21 cellular contexts compared by ENCODE assay signal in genomic region chr5:33091571-33092363, GRCh38.
DNase-seq lines count a peak whose midpoint lies in the region; ATAC-seq and TF ChIP-seq lines count a peak whose summit lies in the region.
"Had no signal": no experiment of that assay in that cellular context is flagged by ENCODE, and none has a peak within 500 bp of the region (broad histone marks: within the 10 kb centered on the region; RNA-seq: fewer than 3 reads in every experiment).

No MANE protein-coding gene starts in this region.

- no peak overlapping the region for H3K9ac ChIP-seq in neuronal stem cell (ENCODE audit: low read depth, low read length, poor library complexity)
- H3K9ac ChIP-seq: BLaER1 had no signal

- no peak overlapping the region for H3K14ac ChIP-seq in neuronal stem cell (ENCODE audit: low read length)

- no peaks in the 10 kb centered on the region for H4K20me1 ChIP-seq in osteoblast (ENCODE audit: insufficient read depth, low read length)
- H4K20me1 ChIP-seq: BLaER1 had no signal

- H3K9me3 ChIP-seq in osteoblast (ENCODE audit: low read depth, low read length): no peaks in the 10 kb centered on the region
- H3K9me3 ChIP-seq in tibial nerve: no peaks in the 10 kb centered on the region
- no peaks in the 10 kb centered on the region for H3K9me3 ChIP-seq in neuronal stem cell (replicated peaks in 1 of 2; ENCODE audit: control insufficient read depth in 2 of 2, insufficient read depth in 1 of 2, low read depth in 1 of 2, low read length in 2 of 2)
- H3K9me3 ChIP-seq: BLaER1, HAP-1, tibial artery had no signal

- no peak overlapping the region for H2AK5ac ChIP-seq in neuronal stem cell (ENCODE audit: low read depth, low read length)

- no peak overlapping the region for H2AFZ ChIP-seq in osteoblast (ENCODE audit: low read length)
- no peak overlapping the region for H2AFZ ChIP-seq in neuronal stem cell (ENCODE audit: low read length)

- H3K4ac ChIP-seq in neuronal stem cell (ENCODE audit: low read length): no peak overlapping the region

- H2BK120ac ChIP-seq in neuronal stem cell (ENCODE audit: low read depth, low read length): no peak overlapping the region

- peak overlapping the region; percentile 72 for H3K27ac ChIP-seq in osteoblast (ENCODE audit: low read depth, low read length)
- H3K27ac ChIP-seq in tibial nerve: no peak overlapping the region
- no peak overlapping the region for H3K27ac ChIP-seq in neuronal stem cell (replicated peaks; ENCODE audit: low read length)
- H3K27ac ChIP-seq: BLaER1, epithelial cell of prostate, tibial artery had no signal

- no peak overlapping the region for H2BK15ac ChIP-seq in neuronal stem cell (ENCODE audit: low read length)

- no peaks in the 10 kb centered on the region for H3K36me3 ChIP-seq in BJ (ENCODE audit: control insufficient read depth, insufficient read depth, low read length)
- H3K36me3 ChIP-seq in osteoblast (ENCODE audit: insufficient read depth, low read length): no peaks in the 10 kb centered on the region
- no peaks in the 10 kb centered on the region for H3K36me3 ChIP-seq in tibial nerve
- H3K36me3 ChIP-seq in neuronal stem cell (replicated peaks in 1 of 2; ENCODE audit: control insufficient read depth in 2 of 2, insufficient read depth in 2 of 2, low read length in 2 of 2): no peaks in the 10 kb centered on the region
- H3K36me3 ChIP-seq: BLaER1, HAP-1, tibial artery had no signal

- H3K79me1 ChIP-seq in neuronal stem cell (ENCODE audit: low read depth, low read length): no peaks in the 10 kb centered on the region

- H4K8ac ChIP-seq in neuronal stem cell (ENCODE audit: low read depth, low read length): no peak overlapping the region

- ATAC-seq in HG03520 (IDR thresholded peaks at IDR 0.05; ENCODE audit: unreplicated experiment) (no peak), HG02970 (IDR thresholded peaks at IDR 0.05; ENCODE audit: low FRiP score, unreplicated experiment) (no peak)

- CTCF ChIA-PET in BJ (lab: Yijun Ruan, JAX): interaction anchor here (1.1 kb wide), 1 partner anchor 20 kb away, joined by 3 read pairs; no protein-coding TSS in a partner anchor

- H3K18ac ChIP-seq in neuronal stem cell (ENCODE audit: low read length): no peak overlapping the region

- DNase-seq in BJ (ENCODE audit: low read depth) (peak; percentile 93), RPMI7951 (ENCODE audit: low read depth) (peak; percentile 56), epithelial cell of proximal tubule (ENCODE audit: low read depth) (peak; percentile 49), osteoblast (ENCODE audit: insufficient read length, low spot score, missing footprints) (no peak), tibial nerve (ENCODE audit: low spot score in 2 of 2) (no peak), neuronal stem cell (ENCODE audit: low spot score) (no peak)
- DNase-seq: activated CD4-positive, alpha-beta T cell treated with anti-CD3 and anti-CD28 coated beads for 48 hours; activated naive CD8-positive, alpha-beta T cell treated with anti-CD3 and anti-CD28 coated beads, Interleukin-2, amount 10 ng/mL, durations not matched to agents 7 days and 5 days; activated T-cell treated with anti-CD3 and anti-CD28 coated beads for 4 hours; DMS153; KBM-7; NCI-H1417 treated with DMSO at 0.1 percent for 48 hours; nephron progenitor cell; SHP77; stimulated activated CD4-positive, alpha-beta T cell treated with anti-CD3 and anti-CD28 coated beads, Interleukin-4, amount 100 ng/mL, for 1 hour; tibial artery had no signal

- H2BK12ac ChIP-seq in neuronal stem cell (ENCODE audit: low read length): no peak overlapping the region

- TF ChIP-seq POLR2A in tibial nerve (IDR thresholded peaks at IDR 0.05): no peak

- TF ChIP-seq CTCF in BJ (IDR thresholded peaks at IDR 0.05; ENCODE audit: insufficient read depth, low read depth, low read length): no peak
- TF ChIP-seq CTCF in epithelial cell of proximal tubule (conservative IDR thresholded peaks at IDR 0.05; ENCODE audit: low read depth, low read length): no peak
- no peak for TF ChIP-seq CTCF in osteoblast (IDR thresholded peaks at IDR 0.05; ENCODE audit: extremely low read depth, low read depth, low read length)
- no peak for TF ChIP-seq CTCF in tibial nerve (IDR thresholded peaks at IDR 0.05)

- no peaks in the 10 kb centered on the region for H3K79me2 ChIP-seq in osteoblast (ENCODE audit: insufficient read depth, low read length)

- H3K4me3 ChIP-seq in BJ (ENCODE audit: low read depth, low read length) (no peak overlapping the region), epithelial cell of proximal tubule (ENCODE audit: low read depth, low read length) (no peak overlapping the region), osteoblast (ENCODE audit: insufficient read depth, low read length) (peak overlapping the region; percentile 15), tibial nerve (no peak overlapping the region), neuronal stem cell (ENCODE audit: low read length in 2 of 2) (no peak overlapping the region)
- H3K4me3 ChIP-seq: BLaER1, HAP-1, tibial artery had no signal

- no peak overlapping the region for H3K23ac ChIP-seq in neuronal stem cell (ENCODE audit: low read depth, low read length, poor library complexity)

- no peak for TF ChIP-seq EP300 in tibial nerve (IDR thresholded peaks at IDR 0.05)

- no peak overlapping the region for H4K91ac ChIP-seq in neuronal stem cell (ENCODE audit: low read depth, low read length, poor library complexity)

- peaks cover 18% of the 10 kb centered on the region for H3K4me1 ChIP-seq in osteoblast (ENCODE audit: insufficient read depth, low read length)
- no peaks in the 10 kb centered on the region for H3K4me1 ChIP-seq in tibial nerve
- H3K4me1 ChIP-seq in neuronal stem cell (ENCODE audit: control insufficient read depth in 2 of 2, insufficient read depth in 1 of 2, low read depth in 1 of 2, low read length in 2 of 2): no peaks in the 10 kb centered on the region
- H3K4me1 ChIP-seq: BLaER1, HAP-1 had no signal

- H2BK5ac ChIP-seq in neuronal stem cell (ENCODE audit: low read length): no peak overlapping the region

- no peaks in the 10 kb centered on the region for H3K27me3 ChIP-seq in BJ (ENCODE audit: control insufficient read depth, insufficient read depth, low read length)
- H3K27me3 ChIP-seq in osteoblast (ENCODE audit: insufficient read depth, low read length): no peaks in the 10 kb centered on the region
- H3K27me3 ChIP-seq in tibial nerve: no peaks in the 10 kb centered on the region
- H3K27me3 ChIP-seq in neuronal stem cell (ENCODE audit: control insufficient read depth in 3 of 3, insufficient read depth in 3 of 3, low read depth in 1 of 3, low read length in 3 of 3): no peaks in the 10 kb centered on the region
- H3K27me3 ChIP-seq: BLaER1, tibial artery had no signal

- peak overlapping the region; percentile 60 for H3K4me2 ChIP-seq in osteoblast (ENCODE audit: insufficient read depth, low read length)
- H3K4me2 ChIP-seq in neuronal stem cell (ENCODE audit: insufficient read depth, low read length, poor library complexity, severe bottlenecking): no peak overlapping the region
- H3K4me2 ChIP-seq: BLaER1 had no signal

- POLR2A ChIA-PET in BJ (lab: Charles Lee): no interaction called here

Comparison
In these comparisons a context has a peak if more than half of its experiments do, and no peak if none do; other contexts are left out.
1. DNase-seq: peak in BJ (single experiment), RPMI7951 (single experiment) and epithelial cell of proximal tubule (single experiment); none in osteoblast (single experiment), tibial nerve (0 of 2) and neuronal stem cell (single experiment).